ENCODE assay signal across 9 cellular contexts in the genomic region with DNA sequence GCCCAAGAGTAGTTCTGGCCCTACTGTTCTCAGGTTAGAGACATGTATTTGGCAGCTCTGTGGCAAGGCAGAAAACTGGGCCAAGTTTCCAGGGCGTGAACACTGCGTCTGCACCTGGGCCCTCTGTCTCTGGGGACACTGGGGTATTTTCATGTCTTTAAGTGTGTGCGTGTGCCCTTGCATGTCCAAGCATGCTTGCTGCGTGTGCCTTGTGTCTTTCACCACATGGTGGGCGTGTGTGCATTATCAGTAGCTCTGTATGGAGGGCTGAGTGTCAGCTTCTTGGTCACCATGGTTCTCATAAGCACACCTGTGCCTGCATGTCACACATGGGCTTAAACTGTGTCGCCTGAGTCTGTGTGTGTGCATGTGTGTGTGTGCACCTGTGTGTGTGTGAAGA.
DNase-seq lines count a peak whose midpoint lies in the region; ATAC-seq, FAIRE-seq and TF ChIP-seq lines count a peak whose summit lies in the region.
"Had no signal": no experiment of that assay in that cellular context is flagged by ENCODE, and none has a peak within 500 bp of the region (broad histone marks: within the 10 kb centered on the region; RNA-seq: fewer than 3 reads in every experiment).

No MANE protein-coding gene starts in this region.

- no peak overlapping the region for H3K27ac Mint-ChIP-seq in neural progenitor cell

- H3K4me2 ChIP-seq in BLaER1 treated with 17β-estradiol and CSF1 and Interleukin-3, amounts not matched to agents 10 nM and 100 nM, result peak overlapping the region in 10 of 11 experiments; percentile 6 to 81 (median 70); a peak in 18 of 22 replicates
- no peak overlapping the region for H3K4me2 ChIP-seq in neural progenitor cell

- H3K9me3 Mint-ChIP-seq in neural progenitor cell, result no peaks in the 10 kb centered on the region

- peaks cover 0 to 19% (median 6%) of the 10 kb centered on the region in 11 experiments; a peak in 10 of 22 replicates for H3K9me3 ChIP-seq in BLaER1 treated with 17β-estradiol and CSF1 and Interleukin-3, amounts not matched to agents 10 nM and 100 nM (replicated peaks in 1 of 11)
- no peaks in the 10 kb centered on the region for H3K9me3 ChIP-seq in neural progenitor cell (ENCODE audit: low read depth)

- H3K4me3 Mint-ChIP-seq in neural progenitor cell, result no peak overlapping the region

- FAIRE-seq in urothelium cell line (lab: Jason Lieb, UNC), result no peak
- FAIRE-seq in frontal cortex (lab: Jason Lieb, UNC), result no peak

- DNase-seq in NAMALWA (ENCODE audit: low spot score), result peak; percentile 60
- DNase-seq in urothelium cell line (ENCODE audit: low spot score), result no peak
- no peak for DNase-seq in frontal cortex (ENCODE audit: low spot score in 2 of 2)
- no peak for DNase-seq in neural progenitor cell (ENCODE audit: low spot score)
- DNase-seq in stimulated activated naive CD4-positive, alpha-beta T cell (lab: John Stamatoyannopoulos, UW), result no peak
- DNase-seq: left cardiac atrium had no signal

- peaks cover 19% of the 10 kb centered on the region for H3F3A ChIP-seq in neural progenitor cell (ENCODE audit: low read depth)

- peaks cover 20 to 90% (median 76%) of the 10 kb centered on the region in 11 experiments; a peak in 21 of 22 replicates for H3K36me3 ChIP-seq in BLaER1 treated with 17β-estradiol and CSF1 and Interleukin-3, amounts not matched to agents 10 nM and 100 nM
- H3K36me3 ChIP-seq in neural progenitor cell, result no peaks in the 10 kb centered on the region

- peaks cover 3 to 97% (median 65%) of the 10 kb centered on the region in 11 experiments; a peak in 19 of 22 replicates for H4K20me1 ChIP-seq in BLaER1 treated with 17β-estradiol and CSF1 and Interleukin-3, amounts not matched to agents 10 nM and 100 nM
- H4K20me1 ChIP-seq in neural progenitor cell (ENCODE audit: low read depth), result peaks cover 33% of the 10 kb centered on the region

- peaks cover 36 to 96% (median 92%) of the 10 kb centered on the region in 10 experiments for H3K4me1 ChIP-seq in BLaER1 treated with 17β-estradiol and CSF1 and Interleukin-3, amounts not matched to agents 10 nM and 100 nM
- H3K4me1 ChIP-seq in neural progenitor cell, result peaks cover 28% of the 10 kb centered on the region

- H3K27me3 ChIP-seq in BLaER1 treated with 17β-estradiol and CSF1 and Interleukin-3, amounts not matched to agents 10 nM and 100 nM, result no peaks in the 10 kb centered on the region
- no peaks in the 10 kb centered on the region for H3K27me3 ChIP-seq in neural progenitor cell

- H2AFZ ChIP-seq in neural progenitor cell (replicated peaks), result no peak overlapping the region

- H3K36me3 Mint-ChIP-seq in neural progenitor cell, result peaks cover 22% of the 10 kb centered on the region

- no peaks in the 10 kb centered on the region for H3K27me3 Mint-ChIP-seq in neural progenitor cell (ENCODE audit: insufficient read depth, low read depth)

- peaks cover 16% of the 10 kb centered on the region for H3K4me1 Mint-ChIP-seq in neural progenitor cell

- H3K4me3 ChIP-seq in BLaER1 treated with 17β-estradiol and CSF1 and Interleukin-3, amounts not matched to agents 10 nM and 100 nM, result no peak overlapping the region
- no peak overlapping the region for H3K4me3 ChIP-seq in neural progenitor cell

- no peak for TF ChIP-seq CTCF in neural progenitor cell (IDR thresholded peaks at IDR 0.05)

- ATAC-seq in GM19328 (IDR thresholded peaks at IDR 0.05; ENCODE audit: unreplicated experiment) (peak; percentile 74), HG02884 (IDR thresholded peaks at IDR 0.05; ENCODE audit: unreplicated experiment) (peak; percentile 77)
- ATAC-seq: left cardiac atrium had no signal

- H3K27ac ChIP-seq in BLaER1 treated with 17β-estradiol and CSF1 and Interleukin-3, amounts not matched to agents 10 nM and 100 nM, result no peak overlapping the region
- H3K27ac ChIP-seq in neural progenitor cell, result no peak overlapping the region

- peak overlapping the region in 1 of 11 experiments; percentile 3; a peak in 2 of 22 replicates for H3K9ac ChIP-seq in BLaER1 treated with 17β-estradiol and CSF1 and Interleukin-3, amounts not matched to agents 10 nM and 100 nM
- H3K9ac ChIP-seq in neural progenitor cell, result no peak overlapping the region

- H3K79me2 ChIP-seq in neural progenitor cell (ENCODE audit: low read depth), result no peaks in the 10 kb centered on the region
